18 cellular contexts compared by ENCODE assay signal in genomic region chr9:100689635-100690034, GRCh38.
DNase-seq lines count a peak whose midpoint lies in the region; ATAC-seq and TF ChIP-seq lines count a peak whose summit lies in the region.
"Had no signal": no experiment of that assay in that cellular context is flagged by ENCODE, and none has a peak within 500 bp of the region (broad histone marks: within the 10 kb centered on the region; RNA-seq: fewer than 3 reads in every experiment).

No MANE protein-coding gene starts in this region.

- H3K27ac ChIP-seq in heart left ventricle, result no peak overlapping the region
- H3K27ac ChIP-seq: sigmoid colon, WERI-Rb-1 had no signal

- peak; percentile 66 for DNase-seq in activated CD8-positive, alpha-beta T cell treated with anti-CD3 and anti-CD28 coated beads for 36 hours
- DNase-seq in NCI-H2196 (lab: John Stamatoyannopoulos, UW; ENCODE audit: unreplicated experiment) (no peak), chondrocyte (ENCODE audit: low spot score) (no peak), GOT3 (lab: John Stamatoyannopoulos, UW) (no peak), heart left ventricle (no peak)
- DNase-seq: central memory CD4-positive, alpha-beta T cell; DMS79 treated with DMSO at 0.1 percent for 48 hours; islet precursor cell; NCI-H1092 treated with DMSO at 0.1 percent for 48 hours; NCI-H226; sigmoid colon; stimulated activated naive CD4-positive, alpha-beta T cell; WERI-Rb-1 had no signal

- POLR2A ChIA-PET in activated CD8-positive, alpha-beta T cell treated with anti-CD3 and anti-CD28 coated beads for 36 hours (lab: Charles Lee), result no interaction called here

- no peak for TF ChIP-seq POLR2A in GM18505 (IDR thresholded peaks at IDR 0.05; ENCODE audit: borderline replicate concordance, extremely low read depth, insufficient read depth, insufficient read length)
- TF ChIP-seq POLR2A in heart left ventricle (IDR thresholded peaks at IDR 0.05), result no peak

- peaks cover 9% of the 10 kb centered on the region for H3K27me3 Mint-ChIP-seq in activated CD8-positive, alpha-beta T cell treated with anti-CD3 and anti-CD28 coated beads for 36 hours
- peaks cover 4% of the 10 kb centered on the region for H3K27me3 Mint-ChIP-seq in chondrocyte (ENCODE audit: low read depth)

- CTCF ChIA-PET in activated CD8-positive, alpha-beta T cell treated with anti-CD3 and anti-CD28 coated beads for 36 hours (lab: Charles Lee), result no interaction called here

- intact Hi-C loops in activated CD8-positive, alpha-beta T cell treated with anti-CD3 and anti-CD28 coated beads for 36 hours (cut with micrococcal nuclease), result no loop called here
- intact Hi-C loops in heart left ventricle (cut with DNase I), result loop anchor here in 1 of 10 donors (10.0 kb wide), 1 partner anchor 65 kb away; no protein-coding TSS in a partner anchor

- ATAC-seq in GM18505 (IDR thresholded peaks at IDR 0.05; ENCODE audit: unreplicated experiment) (peak; percentile 90), GM21447 (IDR thresholded peaks at IDR 0.05; ENCODE audit: unreplicated experiment) (peak; percentile 76), HG03342 (IDR thresholded peaks at IDR 0.05; ENCODE audit: unreplicated experiment) (peak; percentile 84), heart left ventricle (no peak)
- peak; percentile 94 for ATAC-seq in activated CD8-positive, alpha-beta T cell treated with anti-CD3 and anti-CD28 coated beads for 36 hours
- ATAC-seq: Panc1 had no signal

- no peak overlapping the region for H3K4me3 ChIP-seq in heart left ventricle
- H3K4me3 ChIP-seq: sigmoid colon had no signal

- H3K4me1 ChIP-seq in heart left ventricle, result no peaks in the 10 kb centered on the region
- H3K4me1 ChIP-seq: sigmoid colon had no signal

- no peaks in the 10 kb centered on the region for H3K9me3 ChIP-seq in heart left ventricle
- H3K9me3 ChIP-seq: sigmoid colon had no signal

- H3K27me3 ChIP-seq in heart left ventricle, result no peaks in the 10 kb centered on the region
- H3K27me3 ChIP-seq: sigmoid colon had no signal

- H3K36me3 ChIP-seq in heart left ventricle, result no peaks in the 10 kb centered on the region
- H3K36me3 ChIP-seq: sigmoid colon, WERI-Rb-1 had no signal

- H3K4me3 Mint-ChIP-seq in activated CD8-positive, alpha-beta T cell treated with anti-CD3 and anti-CD28 coated beads for 36 hours, result no peak overlapping the region
- H3K4me3 Mint-ChIP-seq in chondrocyte (ENCODE audit: unreplicated experiment), result no peak overlapping the region
- H3K4me3 Mint-ChIP-seq: activated naive CD8-positive, alpha-beta T cell had no signal

- H3K4me1 Mint-ChIP-seq in activated CD8-positive, alpha-beta T cell treated with anti-CD3 and anti-CD28 coated beads for 36 hours (ENCODE audit: low read depth), result peaks cover 8% of the 10 kb centered on the region
- H3K4me1 Mint-ChIP-seq in chondrocyte (ENCODE audit: low read depth), result no peaks in the 10 kb centered on the region

- WGBS in heart left ventricle, 4 donors, result 74 to 82% (median 75%) methylated on average over 3 of the region's 3 CpGs

- TF ChIP-seq CTCF in activated CD8-positive, alpha-beta T cell treated with anti-CD3 and anti-CD28 coated beads for 36 hours (IDR thresholded peaks at IDR 0.05), result no peak
- TF ChIP-seq CTCF in chondrocyte (IDR thresholded peaks at IDR 0.05), result no peak
- TF ChIP-seq CTCF in heart left ventricle (IDR thresholded peaks at IDR 0.05), result no peak

- H3K9me3 Mint-ChIP-seq in activated CD8-positive, alpha-beta T cell treated with anti-CD3 and anti-CD28 coated beads for 36 hours, result no peaks in the 10 kb centered on the region
- no peaks in the 10 kb centered on the region for H3K9me3 Mint-ChIP-seq in chondrocyte (ENCODE audit: low read depth)

- H3K36me3 Mint-ChIP-seq in activated CD8-positive, alpha-beta T cell treated with anti-CD3 and anti-CD28 coated beads for 36 hours (ENCODE audit: low read depth), result no peaks in the 10 kb centered on the region
- no peaks in the 10 kb centered on the region for H3K36me3 Mint-ChIP-seq in chondrocyte (ENCODE audit: low read depth)
- H3K36me3 Mint-ChIP-seq: activated naive CD8-positive, alpha-beta T cell had no signal

- no peak overlapping the region for H3K27ac Mint-ChIP-seq in activated CD8-positive, alpha-beta T cell treated with anti-CD3 and anti-CD28 coated beads for 36 hours
- no peak overlapping the region for H3K27ac Mint-ChIP-seq in chondrocyte (ENCODE audit: unreplicated experiment)
- H3K27ac Mint-ChIP-seq: activated naive CD8-positive, alpha-beta T cell had no signal

Comparison
In these comparisons a context has a peak if more than half of its experiments do, and no peak if none do; other contexts are left out.
1. ATAC-seq: peak in GM18505 (single experiment), GM21447 (single experiment), HG03342 (single experiment) and activated CD8-positive, alpha-beta T cell treated with anti-CD3 and anti-CD28 coated beads for 36 hours (single experiment); none in heart left ventricle (0 of 4).